In genomic region chr3:65961128-65961527, GRCh38 we compare ENCODE assay signal across 16 cellular contexts.
"Had no signal": no experiment of that assay in that cellular context is flagged by ENCODE, and none has a peak within 500 bp of the region (broad histone marks: within the 10 kb centered on the region; RNA-seq: fewer than 3 reads in every experiment).

No MANE protein-coding gene starts in this region.

- H3K27ac ChIP-seq: neural progenitor cell, SJCRH30, thoracic aorta had no signal

- H3K9ac ChIP-seq: neural progenitor cell had no signal

- H3K27ac Mint-ChIP-seq: activated naive CD8-positive, alpha-beta T cell; activated T-helper 1 cell treated with anti-CD3 and anti-CD28 coated beads, Interleukin-12 subunit alpha, Interleukin-12 subunit beta, Interleukin-2, Interleukin-4 antibody, amounts not matched to agents 30 ng/mL and 10 ng/mL and 1 ng/mL, durations not matched to agents 14 hours and 24 hours and 36 hours; effector memory CD8-positive, alpha-beta T cell; naive B cell; neural progenitor cell; stimulated activated naive CD8-positive, alpha-beta T cell treated with anti-CD3 and anti-CD28 coated beads, Interleukin-15, Interleukin-2, amounts not matched to agents 100 ng/mL and 50 ng/mL, for 24 hours; T-helper 1 cell treated with Interleukin-12 subunit alpha and Interleukin-12 subunit beta and Interleukin-4 antibody, amounts not matched to agents 30 μg/mL and 1 μg/mL, for 36 hours had no signal

- H3K27me3 Mint-ChIP-seq: activated naive CD8-positive, alpha-beta T cell; effector memory CD8-positive, alpha-beta T cell; stimulated activated naive CD8-positive, alpha-beta T cell treated with anti-CD3 and anti-CD28 coated beads, Interleukin-15, Interleukin-2, amounts not matched to agents 100 ng/mL and 50 ng/mL, for 24 hours had no signal

- H3K9me3 Mint-ChIP-seq: neural progenitor cell had no signal

- DNase-seq: activated CD4-positive, alpha-beta T cell treated with anti-CD3 and anti-CD28 coated beads, Interleukin-2, amount 50 U/mL, for 4 hours; amniotic stem cell; effector memory CD8-positive, alpha-beta T cell; esophagus squamous epithelium; hippocampal formation; mammary epithelial cell; naive B cell; SJCRH30; stimulated activated CD4-positive, alpha-beta T cell treated with anti-CD3 and anti-CD28 coated beads, Interleukin-2, amount 100 ng/mL, for 48 hours had no signal

- ATAC-seq: effector memory CD8-positive, alpha-beta T cell had no signal

- H3K36me3 Mint-ChIP-seq: activated naive CD8-positive, alpha-beta T cell; naive B cell; neural progenitor cell had no signal

- H3K4me3 ChIP-seq: cardiac muscle cell, esophagus squamous epithelium, neural progenitor cell, SJCRH30, thoracic aorta had no signal

- H3K36me3 ChIP-seq: cardiac muscle cell, esophagus squamous epithelium, neural progenitor cell, SJCRH30, thoracic aorta had no signal

- H3K4me3 Mint-ChIP-seq: activated naive CD8-positive, alpha-beta T cell; activated T-helper 1 cell treated with anti-CD3 and anti-CD28 coated beads, Interleukin-12 subunit alpha, Interleukin-12 subunit beta, Interleukin-2, Interleukin-4 antibody, amounts not matched to agents 30 ng/mL and 10 ng/mL and 1 ng/mL, durations not matched to agents 14 hours and 24 hours and 36 hours; effector memory CD8-positive, alpha-beta T cell; naive B cell; neural progenitor cell; stimulated activated naive CD8-positive, alpha-beta T cell treated with anti-CD3 and anti-CD28 coated beads, Interleukin-15, Interleukin-2, amounts not matched to agents 100 ng/mL and 50 ng/mL, for 24 hours; T-helper 1 cell treated with Interleukin-12 subunit alpha and Interleukin-12 subunit beta and Interleukin-4 antibody, amounts not matched to agents 30 μg/mL and 1 μg/mL, for 36 hours had no signal

- H3K9me3 ChIP-seq: esophagus squamous epithelium, SJCRH30, thoracic aorta had no signal

- H3K27me3 ChIP-seq: cardiac muscle cell, esophagus squamous epithelium, neural progenitor cell, SJCRH30 had no signal

- H3K4me1 Mint-ChIP-seq: naive B cell had no signal
